Comparison of ENCODE assay signal across 1 cellular context in genomic region chr1:6171546-6172124, GRCh38.
TF ChIP-seq lines count a peak whose summit lies in the region.

No MANE protein-coding gene starts in this region.

TF ChIP-seq in GM12878, 131 proteins besides CTCF, POLR2A, EP300 and RAD21:
- TF ChIP-seq PAX5 (IDR thresholded peaks at IDR 0.05; ENCODE audit: borderline replicate concordance, low read depth, low read length) (no peak), NFYA (IDR thresholded peaks at IDR 0.05; ENCODE audit: borderline replicate concordance, low read depth, low read length) (no peak), ZNF274 (IDR thresholded peaks at IDR 0.05; ENCODE audit: insufficient read depth, insufficient read length) (no peak), ELK1 (IDR thresholded peaks at IDR 0.05; ENCODE audit: low read depth, low read length) (no peak), ZNF592 (IDR thresholded peaks at IDR 0.05) (no peak)
